Comparison of ENCODE assay signal across 25 cellular contexts in genomic region chr1:26060832-26061574, GRCh38. TPM values are rescaled to one million over a fixed set of nuclear protein-coding genes. Genes with fewer than 3 reads are reported as not detected.
A peak's percentile ranks its signal among the peaks of the same experiment; 100 is the strongest.
DNase-seq lines count a peak whose midpoint lies in the region; ATAC-seq and TF ChIP-seq lines count a peak whose summit lies in the region.
"Had no signal": no experiment of that assay in that cellular context is flagged by ENCODE, and none has a peak within 500 bp of the region (broad histone marks: within the 10 kb centered on the region; RNA-seq: fewer than 3 reads in every experiment).

No MANE protein-coding gene starts in this region.

- H2AK5ac ChIP-seq in mesendoderm (ENCODE audit: low read length), result no peak overlapping the region

- H3K4me3 Mint-ChIP-seq in CD8-positive, alpha-beta memory T cell, result no peak overlapping the region
- no peak overlapping the region for H3K4me3 Mint-ChIP-seq in natural killer cell

- H3K4me1 ChIP-seq in CD8-positive, alpha-beta memory T cell (ENCODE audit: insufficient read depth, low read length), result no peaks in the 10 kb centered on the region
- no peaks in the 10 kb centered on the region for H3K4me1 ChIP-seq in mesendoderm (ENCODE audit: control insufficient read depth, low read depth, low read length)
- H3K4me1 ChIP-seq in gastrocnemius medialis, result no peaks in the 10 kb centered on the region

- TF ChIP-seq POLR2A in gastrocnemius medialis (IDR thresholded peaks at IDR 0.05), result peak; percentile 8 to 22

- no peaks in the 10 kb centered on the region for H3K9me3 Mint-ChIP-seq in CD8-positive, alpha-beta memory T cell
- H3K9me3 Mint-ChIP-seq in natural killer cell, result no peaks in the 10 kb centered on the region

- H2BK120ac ChIP-seq in mesendoderm (ENCODE audit: low read depth, low read length), result no peak overlapping the region

- TF ChIP-seq CTCF in gastrocnemius medialis (IDR thresholded peaks at IDR 0.05 in 4 of 5, conservative IDR thresholded peaks at IDR 0.05 in 1 of 5) (no peak), natural killer cell (IDR thresholded peaks at IDR 0.05) (no peak)

- H3K4me1 Mint-ChIP-seq in CD8-positive, alpha-beta memory T cell, result no peaks in the 10 kb centered on the region
- H3K4me1 Mint-ChIP-seq in natural killer cell, result no peaks in the 10 kb centered on the region

- peak overlapping the region; percentile 19 for H3K23ac ChIP-seq in mesendoderm (ENCODE audit: low read length)

- no peak overlapping the region for H3K4ac ChIP-seq in mesendoderm (ENCODE audit: low read depth, low read length)

- intact Hi-C loops in gastrocnemius medialis (cut with DNase I; ENCODE audit: low total_unique reads) (no loop called here), natural killer cell (cut with micrococcal nuclease) (no loop called here)

- H3K27me3 Mint-ChIP-seq in CD8-positive, alpha-beta memory T cell, result peaks cover 18 to 48% of the 10 kb centered on the region in 2 donors
- H3K27me3 Mint-ChIP-seq in natural killer cell (ENCODE audit: low read depth in 2 of 2), result peaks cover 0 to 14% of the 10 kb centered on the region in 2 donors

- CTCF ChIA-PET in CD8-positive, alpha-beta memory T cell (lab: Charles Lee), result no interaction called here

- no peak overlapping the region for H3K9ac ChIP-seq in mesendoderm (ENCODE audit: low read length)

- in situ Hi-C loops in gastrocnemius medialis (cut with MboI; ENCODE audit: low sequenced_read_pairs in 4 of 4), result no loop called here

- peak overlapping the region; percentile 9 for H3K27ac ChIP-seq in CD8-positive, alpha-beta memory T cell (ENCODE audit: low read depth, low read length)
- no peak overlapping the region for H3K27ac ChIP-seq in mesendoderm (ENCODE audit: low read depth, low read length)
- peak overlapping the region; percentile 88 to 96 (median 94) for H3K27ac ChIP-seq in gastrocnemius medialis
- H3K27ac ChIP-seq: C4-2B, HL-60 had no signal

- no peak overlapping the region for H2BK5ac ChIP-seq in mesendoderm (ENCODE audit: low read length)

- POLR2A ChIA-PET in CD8-positive, alpha-beta memory T cell (lab: Charles Lee), result no interaction called here

- no peak overlapping the region for H3K18ac ChIP-seq in mesendoderm (ENCODE audit: low read length)

- H2BK15ac ChIP-seq in mesendoderm (replicated peaks; ENCODE audit: low read depth), result no peak overlapping the region

- H3K27ac Mint-ChIP-seq in CD8-positive, alpha-beta memory T cell, result no peak overlapping the region
- no peak overlapping the region for H3K27ac Mint-ChIP-seq in natural killer cell

- ATAC-seq in esophagus mucosa (peak; percentile 23), gastrocnemius medialis (peak; percentile 1 to 34), HG03139 (IDR thresholded peaks at IDR 0.05; ENCODE audit: unreplicated experiment) (no peak), HG03280 (IDR thresholded peaks at IDR 0.05; ENCODE audit: unreplicated experiment) (no peak), GM19455 (IDR thresholded peaks at IDR 0.05; ENCODE audit: unreplicated experiment) (no peak), natural killer cell (no peak)
- ATAC-seq: HepG2 had no signal

- no peak overlapping the region for H3K4me2 ChIP-seq in mesendoderm (ENCODE audit: low read length)

- H3K4me3 ChIP-seq in CD8-positive, alpha-beta memory T cell (ENCODE audit: low read length), result no peak overlapping the region
- H3K4me3 ChIP-seq in mesendoderm (ENCODE audit: low read length), result no peak overlapping the region
- peak overlapping the region in 3 of 4 donors; percentile 37 to 85 (median 65) for H3K4me3 ChIP-seq in gastrocnemius medialis

- H3K79me1 ChIP-seq in mesendoderm (ENCODE audit: low read length), result no peaks in the 10 kb centered on the region

- no peak overlapping the region for H4K5ac ChIP-seq in mesendoderm (ENCODE audit: low read length)

- WGBS in mesendoderm (ENCODE audit: extremely low coverage, insufficient coverage, low lambda C conversion rate), result no CpG with 5 or more reads among the region's 12 CpGs

- H4K8ac ChIP-seq in mesendoderm (ENCODE audit: low read depth, low read length), result no peak overlapping the region

- no peaks in the 10 kb centered on the region for H3K36me3 ChIP-seq in CD8-positive, alpha-beta memory T cell (ENCODE audit: insufficient read depth, low read length)
- H3K36me3 ChIP-seq in mesendoderm (ENCODE audit: control insufficient read depth, insufficient read depth, low read length) (no peaks in the 10 kb centered on the region), gastrocnemius medialis (peaks cover 11 to 99% of the 10 kb centered on the region in 2 donors)

- H3K79me2 ChIP-seq in mesendoderm (ENCODE audit: control insufficient read depth, insufficient read depth, low read length), result no peaks in the 10 kb centered on the region

- peaks cover 9% of the 10 kb centered on the region for H3K27me3 ChIP-seq in CD8-positive, alpha-beta memory T cell (ENCODE audit: insufficient read depth, low read length, poor library complexity, severe bottlenecking)
- no peaks in the 10 kb centered on the region for H3K27me3 ChIP-seq in mesendoderm (ENCODE audit: insufficient read depth, low read length, poor library complexity)
- no peaks in the 10 kb centered on the region for H3K27me3 ChIP-seq in gastrocnemius medialis

- no peaks in the 10 kb centered on the region for H3K9me3 ChIP-seq in CD8-positive, alpha-beta memory T cell (ENCODE audit: low read length)
- H3K9me3 ChIP-seq in gastrocnemius medialis, result no peaks in the 10 kb centered on the region

- no peaks in the 10 kb centered on the region for H3K36me3 Mint-ChIP-seq in CD8-positive, alpha-beta memory T cell
- H3K36me3 Mint-ChIP-seq in natural killer cell, result no peaks in the 10 kb centered on the region

- no peak overlapping the region for H3K56ac ChIP-seq in mesendoderm (ENCODE audit: low read length)

- no peak for DNase-seq in CD8-positive, alpha-beta memory T cell
- DNase-seq in mesendoderm (no peak), gastrocnemius medialis (peak; percentile 53 to 83), natural killer cell (no peak)
- DNase-seq: AML-193, DMS79, KBM-7, MM.1S, NCI-H1048, NCI-H1417 treated with DMSO at 0.1 percent for 48 hours, NCI-H187, NCI-H2107, NCI-H446 treated with DMSO at 0.1 percent for 48 hours, NCI-H526 treated with DMSO at 0.1 percent for 48 hours, SHP77 had no signal

RNA-seq across cellular contexts. Expression of gene TRIM63, which starts 6.4 kb away (rescaled TPM):
- not detected for total RNA-seq in CD8-positive, alpha-beta memory T cell
- not detected for polyA plus RNA-seq in CD8-positive, alpha-beta memory T cell
- total RNA-seq in esophagus mucosa (not detected), gastrocnemius medialis (1,000 to 10,000 TPM; 1,040 to 4,298 (median 2,203) TPM), natural killer cell (not detected)
- polyA plus RNA-seq in mesendoderm (2013, experiment 1 of 2), result not detected
- 0.03 TPM for polyA plus RNA-seq in mesendoderm (2013, experiment 2 of 2)
- total RNA-seq: A172, HepG2 had no signal
- polyA plus RNA-seq: AG04450, HepG2 had no signal

RNA-seq across cellular contexts. Expression of gene SLC30A2, which starts 15.1 kb away (rescaled TPM):
- not detected for total RNA-seq in CD8-positive, alpha-beta memory T cell
- not detected for polyA plus RNA-seq in CD8-positive, alpha-beta memory T cell
- total RNA-seq in esophagus mucosa (not detected), gastrocnemius medialis (1 to 10 TPM; 1.2 to 5.2 (median 3.1) TPM), natural killer cell (not detected)
- polyA plus RNA-seq in mesendoderm (2013, experiment 1 of 2), result 0.35 TPM
- polyA plus RNA-seq in mesendoderm (2013, experiment 2 of 2), result 0.41 TPM
- total RNA-seq: A172, HepG2 had no signal
- polyA plus RNA-seq: AG04450, HepG2 had no signal

RNA-seq across cellular contexts. Expression of gene EXTL1, which starts 39.4 kb away (rescaled TPM):
- not detected for total RNA-seq in CD8-positive, alpha-beta memory T cell
- polyA plus RNA-seq in CD8-positive, alpha-beta memory T cell, result not detected
- total RNA-seq in esophagus mucosa (not detected), gastrocnemius medialis (under 1 TPM in 2 of 4 donors, not detected in 2; 0.33 to 0.95 TPM), natural killer cell (not detected)
- polyA plus RNA-seq in mesendoderm (2013, experiment 1 of 2), result 0.21 TPM
- 0.17 TPM for polyA plus RNA-seq in mesendoderm (2013, experiment 2 of 2)
- total RNA-seq: A172, HT-29 had no signal

RNA-seq across cellular contexts. Expression of gene PDIK1L, which starts 50.6 kb away (rescaled TPM):
- total RNA-seq in CD8-positive, alpha-beta memory T cell, result 10 to 100 TPM; 14.5 to 14.6 TPM
- polyA plus RNA-seq in CD8-positive, alpha-beta memory T cell, result 4.2 TPM
- total RNA-seq in esophagus mucosa, result 8.2 TPM
- polyA plus RNA-seq in mesendoderm (2013, experiment 1 of 2), result 1.2 TPM
- polyA plus RNA-seq in mesendoderm (2013, experiment 2 of 2), result 1.2 TPM
- total RNA-seq in gastrocnemius medialis, result 1 to 10 TPM; 4.4 to 8.7 (median 5.9) TPM
- total RNA-seq in natural killer cell, result 1 to 10 TPM; 3.1 to 8.2 (median 8.1) TPM

Comparison
In these comparisons a context has a peak if more than half of its experiments do, and no peak if none do; other contexts are left out.
1. DNase-seq: peak in gastrocnemius medialis (2 of 2); none in CD8-positive, alpha-beta memory T cell (0 of 5), mesendoderm (single experiment) and natural killer cell (single experiment).
2. H3K4me3 ChIP-seq: peak in gastrocnemius medialis (3 of 4); none in CD8-positive, alpha-beta memory T cell (single experiment) and mesendoderm (single experiment).
3. ATAC-seq: peak in esophagus mucosa (single experiment) and gastrocnemius medialis (2 of 2); none in HG03139 (single experiment), HG03280 (single experiment), GM19455 (single experiment) and natural killer cell (0 of 3).
4. RNA of gene TRIM63, which starts 6.4 kb away (total RNA-seq): 1,040 to 4,298 TPM in gastrocnemius medialis; not detected in esophagus mucosa (single experiment), not detected in CD8-positive, alpha-beta memory T cell and not detected in natural killer cell; every median in the first group is over 100 times any median in the second.